ENCODE assay signal across 7 cellular contexts in the genomic region with DNA sequence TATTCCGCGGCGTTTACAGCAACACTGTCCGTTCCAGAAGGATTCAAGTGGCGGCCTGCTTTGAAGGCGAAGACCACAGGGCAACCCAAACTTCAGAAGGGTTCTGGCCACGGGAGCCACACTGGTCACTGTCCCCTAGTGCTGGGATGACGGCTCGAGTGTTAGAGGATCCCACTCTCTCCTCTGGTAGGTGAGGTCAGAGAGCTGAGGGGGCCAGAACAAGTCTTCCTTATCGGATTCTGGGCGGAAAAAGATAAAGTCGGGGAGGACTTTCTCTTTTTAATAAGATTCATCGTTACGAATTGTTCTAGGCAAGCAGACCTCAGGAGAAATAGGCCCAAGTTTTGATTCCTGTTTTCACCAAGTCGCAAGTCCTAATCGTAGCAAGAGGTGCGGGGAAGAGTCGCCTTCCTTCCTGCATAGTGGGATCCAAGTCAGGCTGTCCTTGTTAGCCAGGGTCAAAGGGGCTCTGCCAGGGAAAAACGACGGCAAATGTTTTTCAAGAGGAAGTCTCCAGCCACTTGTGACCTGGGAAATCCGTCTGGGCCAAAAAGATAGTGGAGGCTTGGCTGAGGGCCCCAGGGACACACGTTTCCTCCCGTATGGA. TPM values are rescaled to one million over a fixed set of nuclear protein-coding genes. Genes with fewer than 3 reads are reported as not detected.
DNase-seq lines count a peak whose midpoint lies in the region; ATAC-seq, FAIRE-seq and TF ChIP-seq lines count a peak whose summit lies in the region.

No MANE protein-coding gene starts in this region.

- no peak for ATAC-seq in GM18858 (IDR thresholded peaks at IDR 0.05; ENCODE audit: unreplicated experiment)

- in situ Hi-C loops in GM18951 (cut with MboI; ENCODE audit: low sequenced_read_pairs, unreplicated experiment), result loop anchor here (5.0 to 10.0 kb wide), 2 partner anchors 262 to 314 kb away; no protein-coding TSS in a partner anchor

- H3K4me1 ChIP-seq in ascending aorta, result peaks cover 2 to 12% of the 10 kb centered on the region in 2 donors
- H3K4me1 ChIP-seq in iPS-18a (ENCODE audit: control insufficient read depth, low read depth, low read length), result peaks cover 19% of the 10 kb centered on the region
- H3K4me1 ChIP-seq in smooth muscle cell (ENCODE audit: low read depth), result peaks cover 33% of the 10 kb centered on the region

- no peaks in the 10 kb centered on the region for H3K27me3 ChIP-seq in ascending aorta
- peaks cover 4% of the 10 kb centered on the region for H3K27me3 ChIP-seq in iPS-18a (ENCODE audit: control insufficient read depth, insufficient read depth, low read length)
- no peaks in the 10 kb centered on the region for H3K27me3 ChIP-seq in smooth muscle cell (ENCODE audit: low read depth)

- peak overlapping the region; percentile 100 for H3K27ac ChIP-seq in ascending aorta
- no peak overlapping the region for H3K27ac ChIP-seq in iPS-18a (ENCODE audit: low read length)
- H3K27ac ChIP-seq in smooth muscle cell (ENCODE audit: low read depth), result peak overlapping the region; percentile 96

- H3K79me2 ChIP-seq in smooth muscle cell (ENCODE audit: low read depth), result peaks cover 41% of the 10 kb centered on the region

- H4K20me1 ChIP-seq in smooth muscle cell (ENCODE audit: low read depth), result peaks cover 34% of the 10 kb centered on the region

- DNase-seq in NB4 (ENCODE audit: low read depth), result no peak
- peak in 1 of 2 donors; percentile 77 for DNase-seq in ascending aorta (ENCODE audit: low spot score in 2 of 2)
- peak; percentile 12 for DNase-seq in smooth muscle cell (lab: John Stamatoyannopoulos, UW; ENCODE audit: unreplicated experiment)
- no peak for DNase-seq in frontal cortex (ENCODE audit: low spot score in 2 of 2)

- intact Hi-C loops in ascending aorta (cut with DNase I), result loop anchor here (1.0 to 5.0 kb wide), 7 partner anchors 26 to 591 kb away; a partner anchor contains a TSS

- TF ChIP-seq CTCF in NB4 (IDR thresholded peaks at IDR 0.05; ENCODE audit: low read depth, low read length) (no peak), ascending aorta (IDR thresholded peaks at IDR 0.05) (peak in 1 of 3 experiments; percentile 4), smooth muscle cell (IDR thresholded peaks at IDR 0.05; ENCODE audit: borderline replicate concordance, insufficient read depth, poor library complexity, severe bottlenecking) (no peak)

- H3F3A ChIP-seq in smooth muscle cell (ENCODE audit: low read depth), result peaks cover 8% of the 10 kb centered on the region

- H2AFZ ChIP-seq in smooth muscle cell (ENCODE audit: low read depth), result peak overlapping the region; percentile 64

- TF ChIP-seq POLR2A in GM18951 (IDR thresholded peaks at IDR 0.05; ENCODE audit: extremely low read depth, insufficient read depth, insufficient read length) (peak; percentile 58), NB4 (IDR thresholded peaks at IDR 0.05; ENCODE audit: extremely low read depth, insufficient read length) (no peak)

- peak overlapping the region; percentile 60 for H3K4me3 ChIP-seq in NB4 (ENCODE audit: low read depth, low read length)
- peak overlapping the region; percentile 81 to 92 for H3K4me3 ChIP-seq in ascending aorta
- H3K4me3 ChIP-seq in iPS-18a (ENCODE audit: low read length), result peak overlapping the region; percentile 90
- H3K4me3 ChIP-seq in smooth muscle cell, result peak overlapping the region; percentile 90

- H3K9ac ChIP-seq in iPS-18a (ENCODE audit: low read length) (peak overlapping the region; percentile 99), smooth muscle cell (ENCODE audit: low read depth) (peak overlapping the region; percentile 60)

- peak overlapping the region; percentile 89 for H3K4me2 ChIP-seq in smooth muscle cell

- H3K36me3 ChIP-seq in ascending aorta (peaks cover 0 to 11% of the 10 kb centered on the region in 2 donors), iPS-18a (ENCODE audit: control insufficient read depth, low read depth, low read length) (peaks cover 10% of the 10 kb centered on the region), smooth muscle cell (ENCODE audit: low read depth) (no peaks in the 10 kb centered on the region)

- no peak for FAIRE-seq in frontal cortex (lab: Jason Lieb, UNC)

- H3K9me3 ChIP-seq in ascending aorta (no peaks in the 10 kb centered on the region), iPS-18a (ENCODE audit: control insufficient read depth, low read depth, low read length) (no peaks in the 10 kb centered on the region), smooth muscle cell (replicated peaks; ENCODE audit: low read depth) (no peaks in the 10 kb centered on the region)

- WGBS in smooth muscle cell (ENCODE audit: low lambda C conversion rate), result 19% methylated on average over 23 of the region's 23 CpGs

RNA-seq across cellular contexts. Expression of a gene that starts 0.9 kb away (rescaled TPM):
- 421 TPM for total RNA-seq in ascending aorta
- total RNA-seq in smooth muscle cell, result 777 and 802 TPM in 2 replicates
- polyA plus RNA-seq in smooth muscle cell, result 915 and 953 TPM in 2 replicates
- total RNA-seq in frontal cortex, result 59.1 TPM

RNA-seq across cellular contexts. Expression of a gene that starts 15.2 kb away (rescaled TPM):
- 198 TPM for total RNA-seq in ascending aorta
- 368 and 427 TPM in 2 replicates for total RNA-seq in smooth muscle cell
- 498 TPM in 2 replicates for polyA plus RNA-seq in smooth muscle cell
- 186 TPM for total RNA-seq in frontal cortex

RNA-seq across cellular contexts. Expression of a gene that starts 27.0 kb away (rescaled TPM):
- total RNA-seq in ascending aorta, result 7.8 TPM
- total RNA-seq in smooth muscle cell, result 0.40 and 0.54 TPM in 2 replicates
- 0.20 and 0.87 TPM in 2 replicates for polyA plus RNA-seq in smooth muscle cell
- 0.82 TPM for total RNA-seq in frontal cortex
